ENCODE assay signal across 8 cellular contexts in the genomic region with DNA sequence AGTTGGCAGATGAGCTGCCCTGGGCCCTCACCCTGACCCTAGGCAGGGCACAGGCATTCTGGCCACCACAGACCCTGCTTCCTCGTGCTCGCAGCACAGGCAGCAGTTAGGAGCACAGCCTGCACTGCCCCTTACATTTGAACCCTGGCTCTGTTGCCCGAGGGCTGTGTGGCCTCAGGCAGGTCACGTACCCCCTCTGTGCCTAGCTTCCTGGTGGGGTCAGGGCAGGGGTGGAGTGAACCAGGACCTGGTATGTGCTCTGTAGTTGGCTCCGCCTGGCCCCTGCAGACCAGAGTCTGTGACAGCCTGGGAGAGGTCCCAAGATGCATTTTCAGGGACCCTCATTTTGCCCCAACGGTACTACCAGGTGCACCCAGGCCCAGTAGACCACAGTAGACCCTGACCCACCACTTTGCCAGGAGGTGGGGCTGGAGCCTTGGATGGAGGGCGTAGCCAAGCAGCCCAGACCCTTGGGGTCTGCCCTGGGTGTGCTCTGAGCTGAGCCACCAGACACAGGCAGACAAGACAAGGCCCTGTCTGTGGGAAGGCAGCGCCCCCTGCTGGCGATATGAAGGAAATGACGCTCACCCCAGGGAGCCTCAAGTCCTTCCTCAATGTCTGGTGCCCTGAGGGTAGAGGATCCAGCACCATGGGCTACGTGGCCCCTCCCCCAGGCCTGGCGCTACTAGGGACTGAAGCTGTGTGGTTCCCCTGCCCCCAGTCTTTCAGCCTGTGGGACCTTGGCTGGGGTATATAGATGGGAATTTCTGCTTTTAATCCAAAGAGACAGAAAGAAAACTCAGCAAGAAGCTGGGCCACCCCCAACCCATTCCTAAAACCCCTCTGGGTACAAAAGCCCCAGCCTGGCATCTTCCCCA. TPM values are rescaled to one million over a fixed set of nuclear protein-coding genes. Genes with fewer than 3 reads are reported as not detected.
DNase-seq lines count a peak whose midpoint lies in the region; ATAC-seq and TF ChIP-seq lines count a peak whose summit lies in the region.

No MANE protein-coding gene starts in this region.

- peak overlapping the region; percentile 83 for H3K23ac ChIP-seq in neuronal stem cell (ENCODE audit: low read depth, low read length, poor library complexity)

- H3K36me3 Mint-ChIP-seq in activated T-helper 17 cell treated with anti-CD3 and anti-CD28 coated beads, Interleukin-2, amount 50 U/mL, for 72 hours (ENCODE audit: low read depth) = no peaks in the 10 kb centered on the region

- H3K14ac ChIP-seq in neuronal stem cell (ENCODE audit: low read length) = peak overlapping the region; percentile 42

- no peak overlapping the region for H2BK5ac ChIP-seq in neuronal stem cell (ENCODE audit: low read length)

- H3K4ac ChIP-seq in neuronal stem cell (ENCODE audit: low read length) = no peak overlapping the region

- H3K4me3 ChIP-seq in fibroblast of the aortic adventitia (ENCODE audit: low read depth, low read length) (no peak overlapping the region), neuronal stem cell (ENCODE audit: low read length in 2 of 2) (no peak overlapping the region)

- H4K91ac ChIP-seq in neuronal stem cell (ENCODE audit: low read depth, low read length, poor library complexity) = no peak overlapping the region

- H3K4me3 Mint-ChIP-seq in activated T-helper 17 cell treated with anti-CD3 and anti-CD28 coated beads, Interleukin-2, amount 50 U/mL, for 72 hours = no peak overlapping the region

- H3K27me3 ChIP-seq in neuronal stem cell (ENCODE audit: control insufficient read depth in 3 of 3, insufficient read depth in 3 of 3, low read depth in 1 of 3, low read length in 3 of 3) = peaks cover 8 to 95% (median 48%) of the 10 kb centered on the region in 3 experiments

- H2AK5ac ChIP-seq in neuronal stem cell (ENCODE audit: low read depth, low read length) = peak overlapping the region; percentile 97

- H3K4me2 ChIP-seq in neuronal stem cell (ENCODE audit: insufficient read depth, low read length, poor library complexity, severe bottlenecking) = no peak overlapping the region

- no peak overlapping the region for H3K27ac ChIP-seq in neuronal stem cell (replicated peaks; ENCODE audit: low read length)

- H3K4me1 ChIP-seq in neuronal stem cell (ENCODE audit: control insufficient read depth in 2 of 2, insufficient read depth in 1 of 2, low read depth in 1 of 2, low read length in 2 of 2) = peaks cover 24 to 42% of the 10 kb centered on the region in 2 donors

- no peak overlapping the region for H3K27ac Mint-ChIP-seq in activated T-helper 17 cell treated with anti-CD3 and anti-CD28 coated beads, Interleukin-2, amount 50 U/mL, for 72 hours

- peak overlapping the region; percentile 72 for H2BK15ac ChIP-seq in neuronal stem cell (ENCODE audit: low read length)

- no peaks in the 10 kb centered on the region for H3K79me1 ChIP-seq in neuronal stem cell (ENCODE audit: low read depth, low read length)

- no peaks in the 10 kb centered on the region for H3K9me3 Mint-ChIP-seq in activated T-helper 17 cell treated with anti-CD3 and anti-CD28 coated beads, Interleukin-2, amount 50 U/mL, for 72 hours

- no peak overlapping the region for H2BK120ac ChIP-seq in neuronal stem cell (ENCODE audit: low read depth, low read length)

- H3K36me3 ChIP-seq in neuronal stem cell (replicated peaks in 1 of 2; ENCODE audit: control insufficient read depth in 2 of 2, insufficient read depth in 2 of 2, low read length in 2 of 2) = no peaks in the 10 kb centered on the region

- H3K9me3 ChIP-seq in neuronal stem cell (replicated peaks in 1 of 2; ENCODE audit: control insufficient read depth in 2 of 2, insufficient read depth in 1 of 2, low read depth in 1 of 2, low read length in 2 of 2) = no peaks in the 10 kb centered on the region

- no peak overlapping the region for H3K9ac ChIP-seq in neuronal stem cell (ENCODE audit: low read depth, low read length, poor library complexity)

- H3K27me3 Mint-ChIP-seq in activated T-helper 17 cell treated with anti-CD3 and anti-CD28 coated beads, Interleukin-2, amount 50 U/mL, for 72 hours = peaks cover 14% of the 10 kb centered on the region

- no peak overlapping the region for H4K8ac ChIP-seq in neuronal stem cell (ENCODE audit: low read depth, low read length)

- DNase-seq in ELF-1 (ENCODE audit: low read depth, low spot score) (peak; percentile 95), LHCN-M2 (ENCODE audit: low read depth) (peak; percentile 70), RPMI7951 (ENCODE audit: low read depth) (peak; percentile 74), fibroblast of the aortic adventitia (ENCODE audit: low read depth) (peak; percentile 86), neuronal stem cell (ENCODE audit: low spot score) (peak; percentile 89), stromal cell of bone marrow (ENCODE audit: low read depth) (peak; percentile 56)

- H2AFZ ChIP-seq in neuronal stem cell (ENCODE audit: low read length) = no peak overlapping the region

- H2BK12ac ChIP-seq in neuronal stem cell (ENCODE audit: low read length) = peak overlapping the region; percentile 76

- peak; percentile 88 for TF ChIP-seq CTCF in fibroblast of the aortic adventitia (IDR thresholded peaks at IDR 0.05; ENCODE audit: insufficient read depth, low read length)

- peak overlapping the region; percentile 82 for H3K18ac ChIP-seq in neuronal stem cell (ENCODE audit: low read length)

- H3K4me1 Mint-ChIP-seq in activated T-helper 17 cell treated with anti-CD3 and anti-CD28 coated beads, Interleukin-2, amount 50 U/mL, for 72 hours = peaks cover 11% of the 10 kb centered on the region

- ATAC-seq in activated T-helper 17 cell treated with anti-CD3 and anti-CD28 coated beads, Interleukin-2, amount 50 U/mL, for 72 hours (replicated peaks) = peak; percentile 84
- no peak for ATAC-seq in GM21786 (IDR thresholded peaks at IDR 0.05; ENCODE audit: unreplicated experiment)

- no CpG with 5 or more reads among the region's 12 CpGs for WGBS in neuronal stem cell (ENCODE audit: extremely low coverage in 2 of 2, insufficient read length in 2 of 2, insufficient replicate concordance in 1 of 2), 2 donors

RNA-seq across cellular contexts. Expression of a gene that starts 9.0 kb away (rescaled TPM):
- not detected in 2 replicates for total RNA-seq in LHCN-M2 (2014; rRNA removed)
- polyA plus RNA-seq in LHCN-M2 (2012) = 0.04 TPM
- total RNA-seq in RPMI7951 (2014; rRNA removed; shearing (Covaris generic)) = 4.1 and 6.0 TPM in 2 replicates
- 1 to 10 TPM; 1.1 to 1.6 TPM for total RNA-seq in activated T-helper 17 cell treated with anti-CD3 and anti-CD28 coated beads, Interleukin-2, amount 50 U/mL, for 72 hours
- 0.63 and 1.4 TPM in 2 replicates for total RNA-seq in fibroblast of the aortic adventitia (ENCODE audit: low replicate concordance)
- polyA plus RNA-seq in neuronal stem cell (2013, experiment 1 of 2) = 1.1 TPM
- 1.1 TPM for polyA plus RNA-seq in neuronal stem cell (2013, experiment 2 of 2)

RNA-seq across cellular contexts. Expression of a gene that starts 22.9 kb away (rescaled TPM):
- total RNA-seq in LHCN-M2 (2014; rRNA removed) = 39.6 and 40.0 TPM in 2 replicates
- 19.9 TPM for polyA plus RNA-seq in LHCN-M2 (2012)
- 39.7 and 46.4 TPM in 2 replicates for total RNA-seq in RPMI7951 (2014; rRNA removed; shearing (Covaris generic))
- 10 to 100 TPM; 66.4 to 83.2 TPM for total RNA-seq in activated T-helper 17 cell treated with anti-CD3 and anti-CD28 coated beads, Interleukin-2, amount 50 U/mL, for 72 hours
- total RNA-seq in fibroblast of the aortic adventitia (ENCODE audit: low replicate concordance) = 19.2 and 23.9 TPM in 2 replicates
- 22.9 TPM for polyA plus RNA-seq in neuronal stem cell (2013, experiment 1 of 2)
- polyA plus RNA-seq in neuronal stem cell (2013, experiment 2 of 2) = 24.4 TPM

RNA-seq across cellular contexts. Expression of a gene that starts 24.4 kb away (rescaled TPM):
- total RNA-seq in LHCN-M2 (2014; rRNA removed) = 84.1 and 86.1 TPM in 2 replicates
- 51.7 TPM for polyA plus RNA-seq in LHCN-M2 (2012)
- 27.9 and 28.0 TPM in 2 replicates for total RNA-seq in RPMI7951 (2014; rRNA removed; shearing (Covaris generic))
- 10 to 100 TPM; 70.8 to 80.6 TPM for total RNA-seq in activated T-helper 17 cell treated with anti-CD3 and anti-CD28 coated beads, Interleukin-2, amount 50 U/mL, for 72 hours
- total RNA-seq in fibroblast of the aortic adventitia (ENCODE audit: low replicate concordance) = 11.5 and 51.2 TPM in 2 replicates
- polyA plus RNA-seq in neuronal stem cell (2013, experiment 1 of 2) = 123 TPM
- polyA plus RNA-seq in neuronal stem cell (2013, experiment 2 of 2) = 121 TPM

RNA-seq across cellular contexts. Expression of a gene that starts 56.5 kb away (rescaled TPM):
- 76.4 and 78.6 TPM in 2 replicates for total RNA-seq in LHCN-M2 (2014; rRNA removed)
- 79.3 TPM for polyA plus RNA-seq in LHCN-M2 (2012)
- 136 and 162 TPM in 2 replicates for total RNA-seq in RPMI7951 (2014; rRNA removed; shearing (Covaris generic))
- total RNA-seq in activated T-helper 17 cell treated with anti-CD3 and anti-CD28 coated beads, Interleukin-2, amount 50 U/mL, for 72 hours = 10 to 100 TPM; 76.4 to 91.3 TPM
- 62.7 and 122 TPM in 2 replicates for total RNA-seq in fibroblast of the aortic adventitia (ENCODE audit: low replicate concordance)
- 35.3 TPM for polyA plus RNA-seq in neuronal stem cell (2013, experiment 1 of 2)
- polyA plus RNA-seq in neuronal stem cell (2013, experiment 2 of 2) = 33.1 TPM

RNA-seq across cellular contexts. Expression of a gene that starts 56.6 kb away (rescaled TPM):
- total RNA-seq in LHCN-M2 (2014; rRNA removed) = 13.6 and 14.7 TPM in 2 replicates
- 31.1 TPM for polyA plus RNA-seq in LHCN-M2 (2012)
- total RNA-seq in RPMI7951 (2014; rRNA removed; shearing (Covaris generic)) = 15.3 and 18.5 TPM in 2 replicates
- total RNA-seq in activated T-helper 17 cell treated with anti-CD3 and anti-CD28 coated beads, Interleukin-2, amount 50 U/mL, for 72 hours = 100 to 1,000 TPM in 1 of 2 donors, 10 to 100 TPM in 1; 85.9 to 140 TPM
- 20.3 and 43.5 TPM in 2 replicates for total RNA-seq in fibroblast of the aortic adventitia (ENCODE audit: low replicate concordance)
- 64.6 TPM for polyA plus RNA-seq in neuronal stem cell (2013, experiment 1 of 2)
- polyA plus RNA-seq in neuronal stem cell (2013, experiment 2 of 2) = 64.5 TPM
